Comparison of ENCODE assay signal across 7 cellular contexts in the genomic region with DNA sequence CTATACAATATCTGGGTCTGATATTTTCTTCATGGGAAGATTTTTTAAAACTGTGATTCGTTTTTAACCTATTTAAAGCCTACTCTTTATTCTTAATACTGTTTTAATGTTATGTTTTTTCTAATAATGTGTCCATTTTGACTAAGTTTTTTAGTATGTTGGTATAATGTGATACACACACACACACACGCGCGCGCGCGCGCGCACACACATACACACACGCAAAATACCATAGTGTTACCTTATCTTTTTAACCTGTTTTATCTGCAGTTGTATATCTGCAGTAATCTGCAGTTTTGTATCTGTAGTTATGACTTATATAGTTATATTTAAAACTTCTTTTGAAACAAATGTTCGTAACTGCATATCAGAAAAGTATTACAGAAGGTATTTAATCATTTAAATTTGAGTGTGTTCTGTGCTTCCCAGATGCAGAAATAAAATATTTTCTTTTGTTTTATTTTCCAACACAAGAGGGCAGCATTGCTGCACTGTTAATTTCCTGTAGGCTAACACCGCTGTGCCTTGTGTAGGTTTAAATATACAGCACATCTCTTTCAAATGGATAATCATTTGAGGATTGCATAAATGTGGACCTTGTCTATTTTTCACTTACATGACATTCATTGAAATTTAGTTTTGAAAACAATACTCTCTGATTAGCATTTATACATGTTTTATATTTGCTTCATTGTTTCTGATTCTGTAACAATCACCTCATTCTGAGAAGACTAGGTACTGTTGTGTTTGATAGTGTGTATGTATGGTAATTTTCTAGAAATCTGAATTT.
DNase-seq lines count a peak whose midpoint lies in the region; ATAC-seq and TF ChIP-seq lines count a peak whose summit lies in the region.

No MANE protein-coding gene starts in this region.

- peak; percentile 79 for ATAC-seq in GM18868 (IDR thresholded peaks at IDR 0.05; ENCODE audit: unreplicated experiment)
- ATAC-seq in left lung = peak; percentile 85
- peak; percentile 72 for ATAC-seq in upper lobe of right lung

- no peaks in the 10 kb centered on the region for H3F3A ChIP-seq in OCI-LY1 (ENCODE audit: insufficient read depth, low read length)

- H3K27me3 ChIP-seq in OCI-LY1 (ENCODE audit: insufficient read depth, low read length) = no peaks in the 10 kb centered on the region
- H3K27me3 ChIP-seq in left lung = no peaks in the 10 kb centered on the region
- no peaks in the 10 kb centered on the region for H3K27me3 ChIP-seq in upper lobe of right lung

- no peaks in the 10 kb centered on the region for H3K9me2 ChIP-seq in OCI-LY1 (ENCODE audit: low read depth, low read length)

- TF ChIP-seq CTCF in OCI-LY1 (IDR thresholded peaks at IDR 0.05; ENCODE audit: low read length) (peak; percentile 76), left lung (IDR thresholded peaks at IDR 0.05) (peak in 1 of 2 donors; percentile 60), upper lobe of right lung (IDR thresholded peaks at IDR 0.05) (peak; percentile 70)

- no peak overlapping the region for H2AFZ ChIP-seq in OCI-LY1 (ENCODE audit: low read length)

- DNase-seq in DMS153 (lab: John Stamatoyannopoulos, UW) (peak; percentile 48), HPDE6-E6E7 (ENCODE audit: extremely low spot score) (peak; percentile 22), caudate nucleus (lab: John Stamatoyannopoulos, UW) (peak in 5 of 61 donors; percentile 1 to 38 (median 7)), left lung (no peak), upper lobe of right lung (peak; percentile 59)

- no peak overlapping the region for H3K4me3 ChIP-seq in OCI-LY1 (ENCODE audit: low read depth, low read length, poor library complexity, severe bottlenecking)
- no peak overlapping the region for H3K4me3 ChIP-seq in left lung
- H3K4me3 ChIP-seq in upper lobe of right lung = no peak overlapping the region

- intact Hi-C loops in left lung (cut with DNase I) (no loop called here), upper lobe of right lung (cut with DNase I) (loop anchor here (10.0 kb wide), 1 partner anchor 476 kb away; no protein-coding TSS in a partner anchor)

- H3K79me2 ChIP-seq in OCI-LY1 (ENCODE audit: insufficient read depth, low read length) = no peaks in the 10 kb centered on the region

- H3K27ac ChIP-seq in OCI-LY1 (ENCODE audit: low read depth, low read length, poor library complexity, severe bottlenecking) = no peak overlapping the region
- H3K27ac ChIP-seq in caudate nucleus (ENCODE audit: low read depth, low read length) = peak overlapping the region; percentile 32
- H3K27ac ChIP-seq in left lung = no peak overlapping the region
- no peak overlapping the region for H3K27ac ChIP-seq in upper lobe of right lung

- no peak overlapping the region for H3K4me2 ChIP-seq in OCI-LY1 (ENCODE audit: low read length)

- peaks cover 34% of the 10 kb centered on the region for H3K4me1 ChIP-seq in OCI-LY1 (ENCODE audit: insufficient read depth, low read length, severe bottlenecking)
- H3K4me1 ChIP-seq in left lung = no peaks in the 10 kb centered on the region
- H3K4me1 ChIP-seq in upper lobe of right lung = no peaks in the 10 kb centered on the region

- H3K9ac ChIP-seq in OCI-LY1 (ENCODE audit: low read length) = no peak overlapping the region

- H4K20me1 ChIP-seq in OCI-LY1 (ENCODE audit: insufficient read depth, low read length) = no peaks in the 10 kb centered on the region

- H3K36me3 ChIP-seq in OCI-LY1 (ENCODE audit: insufficient read depth, low read length) = no peaks in the 10 kb centered on the region
- no peaks in the 10 kb centered on the region for H3K36me3 ChIP-seq in left lung
- H3K36me3 ChIP-seq in upper lobe of right lung = no peaks in the 10 kb centered on the region

- H3K9me3 ChIP-seq in OCI-LY1 (ENCODE audit: low read length) (no peaks in the 10 kb centered on the region), left lung (no peaks in the 10 kb centered on the region), upper lobe of right lung (no peaks in the 10 kb centered on the region)

Comparison
In these comparisons a context has a peak if more than half of its experiments do, and no peak if none do; other contexts are left out.
1. DNase-seq: peak in DMS153 (single experiment), HPDE6-E6E7 (single experiment) and upper lobe of right lung (single experiment); none in left lung (0 of 2).
2. Peak in every context shown above with its lines, with median percentiles within 50 percentile points of each other: ATAC-seq.